In genomic region chr11:69076129-69076791, GRCh38 we compare ENCODE assay signal across 1 cellular context.
TF ChIP-seq lines count a peak whose summit lies in the region.

No MANE protein-coding gene starts in this region.

TF ChIP-seq in K562, 482 proteins besides CTCF, POLR2A, EP300 and RAD21 (continued from another document and continues in another):
- no peak for TF ChIP-seq SREBF1 (IDR thresholded peaks at IDR 0.05; ENCODE audit: borderline replicate concordance, low read depth, low read length)
- TF ChIP-seq ZBTB5 (IDR thresholded peaks at IDR 0.05) = no peak
- TF ChIP-seq HNRNPUL1 (IDR thresholded peaks at IDR 0.05; ENCODE audit: low read length) = no peak
- TF ChIP-seq MYBL2 (IDR thresholded peaks at IDR 0.05; ENCODE audit: low read depth) = no peak
- no peak for TF ChIP-seq MYBL2 (CRISPR knock-in tag; IDR thresholded peaks at IDR 0.05; ENCODE audit: borderline replicate concordance)
- TF ChIP-seq ADNP (tag; IDR thresholded peaks at IDR 0.05) = no peak
- no peak for TF ChIP-seq ZNF551 (CRISPR knock-in tag; IDR thresholded peaks at IDR 0.05)
- TF ChIP-seq MYC (IDR thresholded peaks at IDR 0.05; ENCODE audit: low read depth, low read length) = no peak
- TF ChIP-seq MYC (CRISPR knock-in tag; IDR thresholded peaks at IDR 0.05; ENCODE audit: borderline replicate concordance, low read depth) = no peak
- TF ChIP-seq NR4A1 (CRISPR knock-in tag; IDR thresholded peaks at IDR 0.05) = no peak
- no peak for TF ChIP-seq NR4A1 (tag; IDR thresholded peaks at IDR 0.05)
- no peak for TF ChIP-seq U2AF1 (optimal IDR thresholded peaks at IDR 0.05; ENCODE audit: low read depth, low read length)
- no peak for TF ChIP-seq GATA2 (CRISPR knock-in tag; IDR thresholded peaks at IDR 0.05)
- no peak for TF ChIP-seq ATF7 (IDR thresholded peaks at IDR 0.05)
- TF ChIP-seq ZBTB12 (CRISPR knock-in tag; IDR thresholded peaks at IDR 0.05) = no peak
- no peak for TF ChIP-seq RNF219 (CRISPR knock-in tag; IDR thresholded peaks at IDR 0.05)
- TF ChIP-seq ARID1B (IDR thresholded peaks at IDR 0.05) = 0 out of 2 replicates have a peak, but pooled peaks have one; percentile 1
- peak; percentile 17; the same call in 1 of the 2 replicates for TF ChIP-seq ESRRA (IDR thresholded peaks at IDR 0.05; ENCODE audit: borderline replicate concordance, low read depth)
- no peak for TF ChIP-seq FOXO4 (CRISPR knock-in tag; IDR thresholded peaks at IDR 0.05)
- no peak for TF ChIP-seq ZBTB7A (IDR thresholded peaks at IDR 0.05; ENCODE audit: borderline replicate concordance, control insufficient read depth, low read depth, low read length)
- no peak for TF ChIP-seq EP400 (IDR thresholded peaks at IDR 0.05)
- TF ChIP-seq NR1H2 (CRISPR knock-in tag; IDR thresholded peaks at IDR 0.05) = no peak
- no peak for TF ChIP-seq ZNF407 (IDR thresholded peaks at IDR 0.05; ENCODE audit: low read depth)
- TF ChIP-seq ID3 (CRISPR knock-in tag; IDR thresholded peaks at IDR 0.05) = no peak
- 0 out of 2 replicates have a peak, but pooled peaks have one; percentile 25 for TF ChIP-seq ID3 (tag; IDR thresholded peaks at IDR 0.05)
- no peak for TF ChIP-seq CXXC5 (CRISPR knock-in tag; IDR thresholded peaks at IDR 0.05)
- TF ChIP-seq PRMT5 (CRISPR knock-in tag; IDR thresholded peaks at IDR 0.05) = no peak
- no peak for TF ChIP-seq MCM5 (IDR thresholded peaks at IDR 0.05; ENCODE audit: low read depth)
- no peak for TF ChIP-seq SAFB (IDR thresholded peaks at IDR 0.05; ENCODE audit: borderline replicate concordance, low read depth, low read length)
- no peak for TF ChIP-seq NFRKB (IDR thresholded peaks at IDR 0.05; ENCODE audit: low read depth)
- TF ChIP-seq TEAD1 (CRISPR knock-in tag; IDR thresholded peaks at IDR 0.05) = peak in 1 of 2 experiments; percentile 51; a peak in 1 of 4 replicates
- no peak for TF ChIP-seq PHF21A (IDR thresholded peaks at IDR 0.05; ENCODE audit: borderline replicate concordance, low read depth)
- no peak for TF ChIP-seq HDAC3 (IDR thresholded peaks at IDR 0.05; ENCODE audit: borderline replicate concordance, partially characterized antibody)
- TF ChIP-seq TRIM28 (IDR thresholded peaks at IDR 0.05) = no peak
